ENCODE assay signal across 24 cellular contexts in the genomic region with DNA sequence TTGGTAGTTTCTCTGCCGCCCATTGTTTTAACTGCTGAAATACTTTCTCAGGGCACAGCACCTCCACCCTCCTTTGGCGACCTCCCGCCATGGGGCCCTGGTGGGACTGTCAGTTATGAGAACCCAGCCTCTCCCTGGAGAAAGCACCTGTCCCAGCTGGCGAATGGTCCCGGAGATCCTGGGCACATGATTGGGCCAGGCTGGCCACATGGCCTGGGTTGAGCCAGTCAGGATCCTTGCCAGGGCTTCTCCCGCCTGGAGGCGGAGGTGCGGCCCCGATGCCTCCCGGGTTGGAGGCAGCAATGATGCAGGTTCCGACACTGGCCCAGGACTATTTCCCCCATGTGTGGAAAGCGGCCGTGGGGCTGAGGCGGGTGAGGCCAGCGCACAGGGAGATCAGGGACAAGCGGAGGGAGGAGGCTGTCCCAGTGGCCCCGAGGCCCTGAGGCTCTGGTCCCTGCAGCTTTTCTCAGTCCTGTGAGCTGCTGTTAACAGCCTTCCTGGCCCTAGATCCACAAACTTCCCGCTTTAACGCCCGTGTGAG. TPM values are rescaled to one million over a fixed set of nuclear protein-coding genes. Genes with fewer than 3 reads are reported as not detected.
A peak's percentile ranks its signal among the peaks of the same experiment; 100 is the strongest.
DNase-seq lines count a peak whose midpoint lies in the region; ATAC-seq and TF ChIP-seq lines count a peak whose summit lies in the region.
"Had no signal": no experiment of that assay in that cellular context is flagged by ENCODE, and none has a peak within 500 bp of the region (broad histone marks: within the 10 kb centered on the region; RNA-seq: fewer than 3 reads in every experiment).

No MANE protein-coding gene starts in this region.

- no peak overlapping the region for H3K4me3 ChIP-seq in Panc1 (ENCODE audit: low read depth in 2 of 2, low read length in 2 of 2)
- H3K4me3 ChIP-seq in dorsolateral prefrontal cortex, result peak overlapping the region in 30 of 59 donors; percentile 0 to 45 (median 30)
- H3K4me3 ChIP-seq in Peyer's patch, result no peak overlapping the region
- H3K4me3 ChIP-seq: breast epithelium had no signal

- CTCF ChIA-PET in Panc1 (lab: Charles Lee), result interaction anchor here (1.1 kb wide), 1 partner anchor 163 kb away, joined by 3 read pairs; no protein-coding TSS in a partner anchor

- TF ChIP-seq CTCF in Panc1 (IDR thresholded peaks at IDR 0.05), result no peak
- TF ChIP-seq CTCF in dorsolateral prefrontal cortex (IDR thresholded peaks at IDR 0.05 in 54 of 56, conservative IDR thresholded peaks at IDR 0.05 in 2 of 56; ENCODE audit: low read depth in 1 of 56, partially characterized antibody in 56 of 56), result no peak
- TF ChIP-seq CTCF in Peyer's patch (IDR thresholded peaks at IDR 0.05), result no peak
- no peak for TF ChIP-seq CTCF in GM13976 (IDR thresholded peaks at IDR 0.05; ENCODE audit: borderline replicate concordance, control extremely low read depth, extremely low read depth, insufficient read depth, missing control alignments)

- POLR2A ChIA-PET in Panc1 (lab: Charles Lee), result no interaction called here

- DNase-seq in left ventricle myocardium superior, result peak; percentile 17
- DNase-seq in Right ventricle myocardium inferior (ENCODE audit: missing footprints), result no peak
- no peak for DNase-seq in Panc1 (ENCODE audit: low read depth, low spot score)
- DNase-seq in dorsolateral prefrontal cortex, result peak in 1 of 10 donors; percentile 79
- no peak for DNase-seq in Peyer's patch
- DNase-seq in GM13976 (ENCODE audit: low spot score), result no peak
- no peak for DNase-seq in activated effector memory CD4-positive, alpha-beta T cell treated with Interleukin-2 at 50 U/mL for 16 hours
- DNase-seq: activated CD4-positive, alpha-beta T cell treated with anti-CD3 and anti-CD28 coated beads for 4 hours; activated T-cell treated with anti-CD3 and anti-CD28 coated beads for 4 hours; effector CD4-positive, alpha-beta T cell; hippocampal formation; NCI-H1048; NCI-H1694 treated with DMSO at 0.1 percent for 48 hours; NCI-H2171 treated with DMSO at 0.1 percent for 48 hours; NCI-H510A treated with DMSO at 0.1 percent for 48 hours; SHP77 treated with DMSO at 0.1 percent for 48 hours; SW 1271 had no signal

- no peak for TF ChIP-seq POLR2A in Peyer's patch (IDR thresholded peaks at IDR 0.05)

- ATAC-seq in left ventricle myocardium superior (no peak), Right ventricle myocardium inferior (no peak), Panc1 (peak; percentile 46; the same call in 1 of the 2 replicates), HG02642 (IDR thresholded peaks at IDR 0.05; ENCODE audit: poor library complexity, unreplicated experiment) (no peak)
- ATAC-seq: activated naive CD4-positive, alpha-beta T cell treated with anti-CD3 and anti-CD28 coated beads, Interleukin-2, amount 50 U/mL, for 72 hours had no signal

- H3K9me3 ChIP-seq in Panc1 (ENCODE audit: control insufficient read depth, insufficient read depth, low read depth, low read length), result no peaks in the 10 kb centered on the region
- no peaks in the 10 kb centered on the region for H3K9me3 ChIP-seq in Peyer's patch

- H3K4me1 ChIP-seq in Panc1 (ENCODE audit: control insufficient read depth, insufficient read depth, low read length) (no peaks in the 10 kb centered on the region), Peyer's patch (no peaks in the 10 kb centered on the region)
- H3K4me1 ChIP-seq: breast epithelium had no signal

- intact Hi-C loops in left ventricle myocardium superior (cut with micrococcal nuclease) (no loop called here), Right ventricle myocardium inferior (cut with DNase I) (no loop called here), Panc1 (cut with micrococcal nuclease; ENCODE audit: unreplicated experiment) (no loop called here), dorsolateral prefrontal cortex (cut with DNase I) (no loop called here)

- no peak overlapping the region for H3K27ac ChIP-seq in Panc1 (ENCODE audit: low read length)
- peak overlapping the region in 8 of 59 donors; percentile 5 to 73 (median 31) for H3K27ac ChIP-seq in dorsolateral prefrontal cortex
- H3K27ac ChIP-seq in Peyer's patch, result no peak overlapping the region
- H3K27ac ChIP-seq: breast epithelium, epithelial cell of prostate had no signal

- H3K27me3 ChIP-seq in Panc1 (ENCODE audit: control insufficient read depth, insufficient read depth, low read length) (no peaks in the 10 kb centered on the region; the same call in 1 of the 2 replicates), dorsolateral prefrontal cortex (peaks cover 0 to 5% (median 0%) of the 10 kb centered on the region in 45 donors), Peyer's patch (no peaks in the 10 kb centered on the region)

- in situ Hi-C loops in Panc1 (cut with HindIII; ENCODE audit: low pct_unique_long_range_greater_than_20kb, low sequenced_read_pairs) (no loop called here), GM13976 (cut with MboI; ENCODE audit: low sequenced_read_pairs, unreplicated experiment) (no loop called here)

- BruUV-seq in Panc1 (replicated peaks; lab: Mats Ljungman, UMichigan), result no TSS peak

- H3K36me3 ChIP-seq in Panc1 (ENCODE audit: control insufficient read depth, insufficient read depth, low read length) (no peaks in the 10 kb centered on the region), Peyer's patch (no peaks in the 10 kb centered on the region)
- H3K36me3 ChIP-seq: breast epithelium had no signal

RNA-seq across cellular contexts. Expression of a gene that starts 13.6 kb away (rescaled TPM):
- total RNA-seq in left ventricle myocardium superior, result 0.22 TPM
- 0.08 TPM for total RNA-seq in Right ventricle myocardium inferior
- total RNA-seq in Panc1 (2021; ENCODE audit: unreplicated experiment), result 0.13 TPM
- 0.28 TPM for polyA plus RNA-seq in Panc1 (2012; ENCODE audit: insufficient read length)
- 100 to 1,000 TPM in 13 of 120 experiments, 10 to 100 TPM in 107; 23.7 to 116 (median 81.0) TPM for total RNA-seq in dorsolateral prefrontal cortex
- total RNA-seq in Peyer's patch, result under 1 TPM in 1 of 4 donors, not detected in 3; 0.18 TPM
- total RNA-seq: OCI-LY7, osteocyte, skeletal muscle tissue had no signal

Comparison
In these comparisons a context has a peak if more than half of its experiments do, and no peak if none do; other contexts are left out.
1. H3K4me3 ChIP-seq: peak in dorsolateral prefrontal cortex (30 of 59); none in Panc1 (0 of 2) and Peyer's patch (0 of 4).
2. RNA of a gene that starts 13.6 kb away (total RNA-seq): 23.7 to 116 TPM in dorsolateral prefrontal cortex; 0.22 TPM in left ventricle myocardium superior (single experiment), 0.13 TPM in Panc1 (single experiment), 0.08 TPM in Right ventricle myocardium inferior (single experiment) and 0.18 TPM in Peyer's patch; every median in the first group is over 10 times any median in the second.